Comparison of ENCODE assay signal across 26 cellular contexts in the genomic region with DNA sequence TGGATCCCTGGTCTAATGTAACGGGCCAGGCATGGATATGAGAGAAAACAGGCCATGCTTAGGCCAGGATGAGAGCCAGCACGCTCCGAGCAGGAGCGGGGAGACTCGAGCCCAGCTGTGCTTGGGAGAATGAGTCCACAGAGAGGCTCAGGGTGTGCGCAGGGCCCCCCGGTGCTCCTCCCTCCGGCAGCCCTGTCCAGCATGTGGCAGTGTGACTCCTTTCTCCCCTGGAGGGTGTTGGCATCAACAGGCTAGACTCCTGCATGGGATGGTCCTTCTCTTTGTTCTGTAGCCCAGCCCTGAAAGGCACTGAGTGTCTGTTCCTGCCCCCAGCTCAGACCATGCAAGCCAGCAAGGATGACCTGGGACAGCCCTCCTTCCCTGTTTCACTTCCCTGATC. TPM values are rescaled to one million over a fixed set of nuclear protein-coding genes. Genes with fewer than 3 reads are reported as not detected.
DNase-seq lines count a peak whose midpoint lies in the region; ATAC-seq lines count a peak whose summit lies in the region.
"Had no signal": no experiment of that assay in that cellular context is flagged by ENCODE, and none has a peak within 500 bp of the region (broad histone marks: within the 10 kb centered on the region; RNA-seq: fewer than 3 reads in every experiment).

No MANE protein-coding gene starts in this region.

- H3K79me1 ChIP-seq in mesenchymal stem cell (replicated peaks; ENCODE audit: low read length, poor library complexity, severe bottlenecking): peaks cover 28% of the 10 kb centered on the region

- no peak overlapping the region for H2BK120ac ChIP-seq in mesenchymal stem cell (ENCODE audit: low read depth, low read length)

- no peak overlapping the region for H2BK12ac ChIP-seq in mesenchymal stem cell (ENCODE audit: low read length in 2 of 2)

- ATAC-seq in left ventricle myocardium superior (no peak), Right ventricle myocardium superior (ENCODE audit: poor library complexity) (no peak)
- ATAC-seq: activated CD8-positive, alpha-beta T cell treated with anti-CD3 and anti-CD28 coated beads, Interleukin-2, amount 10 ng/mL, durations not matched to agents 7 days and 5 days; T-cell had no signal

- peaks cover 44% of the 10 kb centered on the region for H3K4me1 ChIP-seq in SJCRH30
- H3K4me1 ChIP-seq in mesenchymal stem cell (ENCODE audit: control insufficient read depth, insufficient read depth, low read depth, low read length): peaks cover 64% of the 10 kb centered on the region
- no peaks in the 10 kb centered on the region for H3K4me1 ChIP-seq in thymus (ENCODE audit: control insufficient read depth, insufficient read depth, low read length)

- no peak overlapping the region for H3K4me2 ChIP-seq in mesenchymal stem cell (ENCODE audit: low read length, poor library complexity, severe bottlenecking)

- DNase-seq in left ventricle myocardium superior: peak; percentile 13
- DNase-seq in Right ventricle myocardium superior: no peak
- DNase-seq in SJCRH30: no peak
- no peak for DNase-seq in mesenchymal stem cell
- no peak for DNase-seq in DMS53 treated with DMSO at 0.1 percent for 48 hours (lab: John Stamatoyannopoulos, UW; ENCODE audit: unreplicated experiment)
- no peak for DNase-seq in GM03348 (ENCODE audit: low spot score)
- DNase-seq: activated CD4-positive, CD25-positive, alpha-beta regulatory T cell treated with anti-CD3 and anti-CD28 coated beads, Interleukin-2, amount 50 U/mL, for 72 hours; activated CD8-positive, alpha-beta T cell treated with anti-CD3 and anti-CD28 coated beads, Interleukin-2, amount 10 ng/mL, durations not matched to agents 7 days and 5 days; activated naive CD8-positive, alpha-beta T cell treated with anti-CD3 and anti-CD28 coated beads, Interleukin-2, amount 10 ng/mL, durations not matched to agents 7 days and 5 days; C1 segment of cervical spinal cord; Calu3; central memory CD4-positive, alpha-beta T cell; HCEC 1CT; Kasumi-1; kidney; lower lobe of right lung; NCI-H2081 treated with DMSO at 0.1 percent for 48 hours; NCI-H82; nucleus accumbens; OCI-M1; SHP77 treated with DMSO at 0.1 percent for 48 hours; stimulated activated CD4-positive, alpha-beta T cell treated with anti-CD3 and anti-CD28 coated beads, Interleukin-4, amount 100 ng/mL, for 24 hours; stimulated activated naive CD4-positive, alpha-beta T cell; T-cell had no signal

- H3K18ac ChIP-seq in mesenchymal stem cell (ENCODE audit: low read depth in 1 of 2, low read length in 2 of 2): peak overlapping the region in 1 of 2 experiments; percentile 28

- H2AK5ac ChIP-seq in mesenchymal stem cell (ENCODE audit: low read length, severe bottlenecking): peak overlapping the region; percentile 85

- no peak overlapping the region for H2AFZ ChIP-seq in mesenchymal stem cell (ENCODE audit: low read depth, low read length)

- H2BK15ac ChIP-seq in mesenchymal stem cell (ENCODE audit: low read depth, poor library complexity, severe bottlenecking): no peak overlapping the region

- no peaks in the 10 kb centered on the region for H3K9me3 ChIP-seq in SJCRH30 (replicated peaks)
- no peaks in the 10 kb centered on the region for H3K9me3 ChIP-seq in mesenchymal stem cell (ENCODE audit: control insufficient read depth, low read length)
- no peaks in the 10 kb centered on the region for H3K9me3 ChIP-seq in thymus (ENCODE audit: control insufficient read depth)
- H3K9me3 ChIP-seq: lower lobe of right lung, thoracic aorta had no signal

- H4K8ac ChIP-seq in mesenchymal stem cell (ENCODE audit: low read length): no peak overlapping the region

- no peak overlapping the region for H3K9ac ChIP-seq in mesenchymal stem cell (ENCODE audit: low read length)

- H3K27ac ChIP-seq in SJCRH30 (peak overlapping the region; percentile 69), mesenchymal stem cell (ENCODE audit: low read length, poor library complexity, severe bottlenecking) (peak overlapping the region; percentile 97), thymus (ENCODE audit: low read depth) (peak overlapping the region; percentile 36)
- H3K27ac ChIP-seq: lower lobe of right lung, thoracic aorta had no signal

- H3K36me3 ChIP-seq in SJCRH30 (peaks cover 77% of the 10 kb centered on the region), mesenchymal stem cell (ENCODE audit: control insufficient read depth in 1 of 2, insufficient read depth in 2 of 2, low read depth in 1 of 2, low read length in 2 of 2) (peaks cover 74 to 88% of the 10 kb centered on the region in 2 experiments), thymus (ENCODE audit: control insufficient read depth, insufficient read depth) (peaks cover 91% of the 10 kb centered on the region)

- 75% methylated on average over 8 of the region's 8 CpGs for WGBS in mesenchymal stem cell
- WGBS in thymus: 94% methylated on average over 8 of the region's 8 CpGs

- H3K4ac ChIP-seq in mesenchymal stem cell (ENCODE audit: low read depth in 1 of 2, low read length in 2 of 2): no peak overlapping the region

- intact Hi-C loops in left ventricle myocardium superior (cut with micrococcal nuclease): no loop called here
- intact Hi-C loops in Right ventricle myocardium superior (cut with DNase I): no loop called here

- no peak overlapping the region for H4K91ac ChIP-seq in mesenchymal stem cell (ENCODE audit: low read length)

- H3K27me3 ChIP-seq in SJCRH30 (no peaks in the 10 kb centered on the region), mesenchymal stem cell (ENCODE audit: control insufficient read depth in 1 of 2, insufficient read depth in 1 of 2, low read length in 2 of 2) (no peaks in the 10 kb centered on the region), thymus (ENCODE audit: control insufficient read depth, insufficient read depth) (no peaks in the 10 kb centered on the region)

- H3K23ac ChIP-seq in mesenchymal stem cell (ENCODE audit: low read length in 2 of 2): no peak overlapping the region

- H3K14ac ChIP-seq in mesenchymal stem cell (ENCODE audit: low read length in 2 of 2): no peak overlapping the region

- H2BK5ac ChIP-seq in mesenchymal stem cell (ENCODE audit: low read depth, low read length, poor library complexity, severe bottlenecking): peak overlapping the region; percentile 83

- H3K4me3 ChIP-seq in SJCRH30: no peak overlapping the region
- H3K4me3 ChIP-seq in mesenchymal stem cell (ENCODE audit: insufficient read depth in 1 of 2, low read depth in 1 of 2, low read length in 2 of 2): no peak overlapping the region
- no peak overlapping the region for H3K4me3 ChIP-seq in thymus (ENCODE audit: low read length)
- H3K4me3 ChIP-seq: lower lobe of right lung, thoracic aorta had no signal

RNA-seq across cellular contexts. Expression of gene PGS1, which starts 23.4 kb away (rescaled TPM):
- 18.3 TPM for total RNA-seq in left ventricle myocardium superior
- 18.1 TPM for total RNA-seq in Right ventricle myocardium superior
- total RNA-seq in SJCRH30 (2014; rRNA removed; shearing (Covaris generic)): 59.8 and 66.2 TPM in 2 replicates
- 21.8 TPM for polyA plus RNA-seq in mesenchymal stem cell (2013, experiment 1 of 2)
- polyA plus RNA-seq in mesenchymal stem cell (2013, experiment 2 of 2): 22.1 TPM
- 32.1 TPM for polyA plus RNA-seq in thymus

RNA-seq across cellular contexts. Expression of gene SOCS3, which starts 42.0 kb away (rescaled TPM):
- total RNA-seq in left ventricle myocardium superior (11.1 TPM), Right ventricle myocardium superior (10.5 TPM)
- total RNA-seq in SJCRH30 (2014; rRNA removed; shearing (Covaris generic)): 27.5 and 28.9 TPM in 2 replicates
- polyA plus RNA-seq in mesenchymal stem cell (2013, experiment 1 of 2): 64.5 TPM
- polyA plus RNA-seq in mesenchymal stem cell (2013, experiment 2 of 2): 62.3 TPM
- polyA plus RNA-seq in thymus: 126 TPM

Comparison
In these comparisons a context has a peak if more than half of its experiments do, and no peak if none do; other contexts are left out.
1. H3K27ac ChIP-seq: peak in every context shown above with its lines; median percentile 97 in mesenchymal stem cell; 69 in SJCRH30; 36 in thymus.